In the genomic region with DNA sequence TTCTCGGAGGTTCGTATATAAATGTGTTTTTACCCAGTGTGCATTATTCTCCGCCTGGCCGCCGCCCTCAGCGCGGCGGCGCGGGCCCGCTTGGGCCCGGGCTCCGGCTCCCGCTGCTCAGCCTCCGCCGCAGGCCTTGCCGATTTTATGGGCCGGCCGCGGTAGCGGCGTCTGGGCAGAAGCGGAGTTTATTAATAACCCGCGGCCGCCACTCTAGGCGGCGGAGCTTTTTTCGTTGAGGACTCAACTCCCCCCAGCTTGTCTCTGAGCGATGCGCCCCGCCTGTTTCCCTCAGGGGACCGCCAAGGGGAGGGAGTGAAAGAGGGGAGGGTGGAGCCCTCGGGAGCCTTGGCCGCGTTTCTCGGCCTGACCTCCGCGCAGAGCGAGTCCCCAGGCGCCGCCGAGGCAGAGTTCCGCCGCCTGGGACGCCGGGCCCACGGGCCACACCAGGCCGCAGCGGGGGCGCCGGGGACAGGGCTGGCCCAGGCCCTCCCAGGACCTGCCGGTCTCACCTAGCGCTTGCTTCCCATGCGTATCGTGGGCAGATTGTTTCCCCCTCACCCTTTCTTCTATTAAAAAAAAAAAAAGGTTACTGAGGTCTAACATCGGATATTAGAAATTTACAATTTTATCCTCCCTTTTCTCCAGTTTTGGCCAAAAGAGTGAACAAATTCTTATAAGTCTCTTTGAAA, we compare ENCODE assay signal across 1 cellular context.
A peak's percentile ranks its signal among the peaks of the same experiment; 100 is the strongest.
TF ChIP-seq lines count a peak whose summit lies in the region.

No MANE protein-coding gene starts in this region.

TF ChIP-seq in K562, 482 proteins besides CTCF, POLR2A, EP300 and RAD21 (continued from another document and continues in another):
- TF ChIP-seq, protein P1, sequence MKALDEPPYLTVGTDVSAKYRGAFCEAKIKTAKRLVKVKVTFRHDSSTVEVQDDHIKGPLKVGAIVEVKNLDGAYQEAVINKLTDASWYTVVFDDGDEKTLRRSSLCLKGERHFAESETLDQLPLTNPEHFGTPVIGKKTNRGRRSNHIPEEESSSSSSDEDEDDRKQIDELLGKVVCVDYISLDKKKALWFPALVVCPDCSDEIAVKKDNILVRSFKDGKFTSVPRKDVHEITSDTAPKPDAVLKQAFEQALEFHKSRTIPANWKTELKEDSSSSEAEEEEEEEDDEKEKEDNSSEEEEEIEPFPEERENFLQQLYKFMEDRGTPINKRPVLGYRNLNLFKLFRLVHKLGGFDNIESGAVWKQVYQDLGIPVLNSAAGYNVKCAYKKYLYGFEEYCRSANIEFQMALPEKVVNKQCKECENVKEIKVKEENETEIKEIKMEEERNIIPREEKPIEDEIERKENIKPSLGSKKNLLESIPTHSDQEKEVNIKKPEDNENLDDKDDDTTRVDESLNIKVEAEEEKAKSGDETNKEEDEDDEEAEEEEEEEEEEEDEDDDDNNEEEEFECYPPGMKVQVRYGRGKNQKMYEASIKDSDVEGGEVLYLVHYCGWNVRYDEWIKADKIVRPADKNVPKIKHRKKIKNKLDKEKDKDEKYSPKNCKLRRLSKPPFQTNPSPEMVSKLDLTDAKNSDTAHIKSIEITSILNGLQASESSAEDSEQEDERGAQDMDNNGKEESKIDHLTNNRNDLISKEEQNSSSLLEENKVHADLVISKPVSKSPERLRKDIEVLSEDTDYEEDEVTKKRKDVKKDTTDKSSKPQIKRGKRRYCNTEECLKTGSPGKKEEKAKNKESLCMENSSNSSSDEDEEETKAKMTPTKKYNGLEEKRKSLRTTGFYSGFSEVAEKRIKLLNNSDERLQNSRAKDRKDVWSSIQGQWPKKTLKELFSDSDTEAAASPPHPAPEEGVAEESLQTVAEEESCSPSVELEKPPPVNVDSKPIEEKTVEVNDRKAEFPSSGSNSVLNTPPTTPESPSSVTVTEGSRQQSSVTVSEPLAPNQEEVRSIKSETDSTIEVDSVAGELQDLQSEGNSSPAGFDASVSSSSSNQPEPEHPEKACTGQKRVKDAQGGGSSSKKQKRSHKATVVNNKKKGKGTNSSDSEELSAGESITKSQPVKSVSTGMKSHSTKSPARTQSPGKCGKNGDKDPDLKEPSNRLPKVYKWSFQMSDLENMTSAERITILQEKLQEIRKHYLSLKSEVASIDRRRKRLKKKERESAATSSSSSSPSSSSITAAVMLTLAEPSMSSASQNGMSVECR (CRISPR knock-in tag; IDR thresholded peaks at IDR 0.05) = peak; percentile 63; the same call in 1 of the 2 replicates
- peak; percentile 96 for TF ChIP-seq ZFX (CRISPR knock-in tag; IDR thresholded peaks at IDR 0.05)
- peak; percentile 62; the same call in 1 of the 2 replicates for TF ChIP-seq ZBTB7A (IDR thresholded peaks at IDR 0.05; ENCODE audit: borderline replicate concordance, control insufficient read depth, low read depth, low read length)
- TF ChIP-seq EZH2 (IDR thresholded peaks at IDR 0.05; ENCODE audit: borderline replicate concordance, low read depth, low read length) = no peak
- TF ChIP-seq RCOR1 (IDR thresholded peaks at IDR 0.05; ENCODE audit: borderline replicate concordance in 1 of 2, low read depth in 2 of 2, low read length in 2 of 2) = no peak
- peak in 1 of 2 experiments; percentile 56; a peak in 3 of 4 replicates for TF ChIP-seq MAZ (CRISPR knock-in tag; conservative IDR thresholded peaks at IDR 0.05 in 1 of 2, IDR thresholded peaks at IDR 0.05 in 1 of 2)
- TF ChIP-seq, protein P2, sequence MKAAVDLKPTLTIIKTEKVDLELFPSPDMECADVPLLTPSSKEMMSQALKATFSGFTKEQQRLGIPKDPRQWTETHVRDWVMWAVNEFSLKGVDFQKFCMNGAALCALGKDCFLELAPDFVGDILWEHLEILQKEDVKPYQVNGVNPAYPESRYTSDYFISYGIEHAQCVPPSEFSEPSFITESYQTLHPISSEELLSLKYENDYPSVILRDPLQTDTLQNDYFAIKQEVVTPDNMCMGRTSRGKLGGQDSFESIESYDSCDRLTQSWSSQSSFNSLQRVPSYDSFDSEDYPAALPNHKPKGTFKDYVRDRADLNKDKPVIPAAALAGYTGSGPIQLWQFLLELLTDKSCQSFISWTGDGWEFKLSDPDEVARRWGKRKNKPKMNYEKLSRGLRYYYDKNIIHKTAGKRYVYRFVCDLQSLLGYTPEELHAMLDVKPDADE (conservative IDR thresholded peaks at IDR 0.05; ENCODE audit: control insufficient read depth, low read depth, low read length) = peak; percentile 42; the same call in 1 of the 2 replicates
- TF ChIP-seq, protein P3, sequence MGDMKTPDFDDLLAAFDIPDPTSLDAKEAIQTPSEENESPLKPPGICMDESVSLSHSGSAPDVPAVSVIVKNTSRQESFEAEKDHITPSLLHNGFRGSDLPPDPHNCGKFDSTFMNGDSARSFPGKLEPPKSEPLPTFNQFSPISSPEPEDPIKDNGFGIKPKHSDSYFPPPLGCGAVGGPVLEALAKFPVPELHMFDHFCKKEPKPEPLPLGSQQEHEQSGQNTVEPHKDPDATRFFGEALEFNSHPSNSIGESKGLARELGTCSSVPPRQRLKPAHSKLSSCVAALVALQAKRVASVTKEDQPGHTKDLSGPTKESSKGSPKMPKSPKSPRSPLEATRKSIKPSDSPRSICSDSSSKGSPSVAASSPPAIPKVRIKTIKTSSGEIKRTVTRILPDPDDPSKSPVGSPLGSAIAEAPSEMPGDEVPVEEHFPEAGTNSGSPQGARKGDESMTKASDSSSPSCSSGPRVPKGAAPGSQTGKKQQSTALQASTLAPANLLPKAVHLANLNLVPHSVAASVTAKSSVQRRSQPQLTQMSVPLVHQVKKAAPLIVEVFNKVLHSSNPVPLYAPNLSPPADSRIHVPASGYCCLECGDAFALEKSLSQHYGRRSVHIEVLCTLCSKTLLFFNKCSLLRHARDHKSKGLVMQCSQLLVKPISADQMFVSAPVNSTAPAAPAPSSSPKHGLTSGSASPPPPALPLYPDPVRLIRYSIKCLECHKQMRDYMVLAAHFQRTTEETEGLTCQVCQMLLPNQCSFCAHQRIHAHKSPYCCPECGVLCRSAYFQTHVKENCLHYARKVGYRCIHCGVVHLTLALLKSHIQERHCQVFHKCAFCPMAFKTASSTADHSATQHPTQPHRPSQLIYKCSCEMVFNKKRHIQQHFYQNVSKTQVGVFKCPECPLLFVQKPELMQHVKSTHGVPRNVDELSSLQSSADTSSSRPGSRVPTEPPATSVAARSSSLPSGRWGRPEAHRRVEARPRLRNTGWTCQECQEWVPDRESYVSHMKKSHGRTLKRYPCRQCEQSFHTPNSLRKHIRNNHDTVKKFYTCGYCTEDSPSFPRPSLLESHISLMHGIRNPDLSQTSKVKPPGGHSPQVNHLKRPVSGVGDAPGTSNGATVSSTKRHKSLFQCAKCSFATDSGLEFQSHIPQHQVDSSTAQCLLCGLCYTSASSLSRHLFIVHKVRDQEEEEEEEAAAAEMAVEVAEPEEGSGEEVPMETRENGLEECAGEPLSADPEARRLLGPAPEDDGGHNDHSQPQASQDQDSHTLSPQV (IDR thresholded peaks at IDR 0.05) = peak; percentile 54; the same call in 1 of the 2 replicates
- TF ChIP-seq ZNF507 (tag; conservative IDR thresholded peaks at IDR 0.05) = no peak
- TF ChIP-seq MECOM (CRISPR knock-in tag; IDR thresholded peaks at IDR 0.05) = no peak
- no peak for TF ChIP-seq YBX1 (IDR thresholded peaks at IDR 0.05)
- TF ChIP-seq, protein P4, sequence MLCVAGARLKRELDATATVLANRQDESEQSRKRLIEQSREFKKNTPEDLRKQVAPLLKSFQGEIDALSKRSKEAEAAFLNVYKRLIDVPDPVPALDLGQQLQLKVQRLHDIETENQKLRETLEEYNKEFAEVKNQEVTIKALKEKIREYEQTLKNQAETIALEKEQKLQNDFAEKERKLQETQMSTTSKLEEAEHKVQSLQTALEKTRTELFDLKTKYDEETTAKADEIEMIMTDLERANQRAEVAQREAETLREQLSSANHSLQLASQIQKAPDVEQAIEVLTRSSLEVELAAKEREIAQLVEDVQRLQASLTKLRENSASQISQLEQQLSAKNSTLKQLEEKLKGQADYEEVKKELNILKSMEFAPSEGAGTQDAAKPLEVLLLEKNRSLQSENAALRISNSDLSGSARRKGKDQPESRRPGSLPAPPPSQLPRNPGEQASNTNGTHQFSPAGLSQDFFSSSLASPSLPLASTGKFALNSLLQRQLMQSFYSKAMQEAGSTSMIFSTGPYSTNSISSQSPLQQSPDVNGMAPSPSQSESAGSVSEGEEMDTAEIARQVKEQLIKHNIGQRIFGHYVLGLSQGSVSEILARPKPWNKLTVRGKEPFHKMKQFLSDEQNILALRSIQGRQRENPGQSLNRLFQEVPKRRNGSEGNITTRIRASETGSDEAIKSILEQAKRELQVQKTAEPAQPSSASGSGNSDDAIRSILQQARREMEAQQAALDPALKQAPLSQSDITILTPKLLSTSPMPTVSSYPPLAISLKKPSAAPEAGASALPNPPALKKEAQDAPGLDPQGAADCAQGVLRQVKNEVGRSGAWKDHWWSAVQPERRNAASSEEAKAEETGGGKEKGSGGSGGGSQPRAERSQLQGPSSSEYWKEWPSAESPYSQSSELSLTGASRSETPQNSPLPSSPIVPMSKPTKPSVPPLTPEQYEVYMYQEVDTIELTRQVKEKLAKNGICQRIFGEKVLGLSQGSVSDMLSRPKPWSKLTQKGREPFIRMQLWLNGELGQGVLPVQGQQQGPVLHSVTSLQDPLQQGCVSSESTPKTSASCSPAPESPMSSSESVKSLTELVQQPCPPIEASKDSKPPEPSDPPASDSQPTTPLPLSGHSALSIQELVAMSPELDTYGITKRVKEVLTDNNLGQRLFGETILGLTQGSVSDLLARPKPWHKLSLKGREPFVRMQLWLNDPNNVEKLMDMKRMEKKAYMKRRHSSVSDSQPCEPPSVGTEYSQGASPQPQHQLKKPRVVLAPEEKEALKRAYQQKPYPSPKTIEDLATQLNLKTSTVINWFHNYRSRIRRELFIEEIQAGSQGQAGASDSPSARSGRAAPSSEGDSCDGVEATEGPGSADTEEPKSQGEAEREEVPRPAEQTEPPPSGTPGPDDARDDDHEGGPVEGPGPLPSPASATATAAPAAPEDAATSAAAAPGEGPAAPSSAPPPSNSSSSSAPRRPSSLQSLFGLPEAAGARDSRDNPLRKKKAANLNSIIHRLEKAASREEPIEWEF (CRISPR knock-in tag; IDR thresholded peaks at IDR 0.05) = no peak
- TF ChIP-seq ZNF23 (CRISPR knock-in tag; IDR thresholded peaks at IDR 0.05) = no peak
- peak; percentile 70; the same call in 1 of the 2 replicates for TF ChIP-seq PML (IDR thresholded peaks at IDR 0.05; ENCODE audit: low read length)
- TF ChIP-seq, protein P5, sequence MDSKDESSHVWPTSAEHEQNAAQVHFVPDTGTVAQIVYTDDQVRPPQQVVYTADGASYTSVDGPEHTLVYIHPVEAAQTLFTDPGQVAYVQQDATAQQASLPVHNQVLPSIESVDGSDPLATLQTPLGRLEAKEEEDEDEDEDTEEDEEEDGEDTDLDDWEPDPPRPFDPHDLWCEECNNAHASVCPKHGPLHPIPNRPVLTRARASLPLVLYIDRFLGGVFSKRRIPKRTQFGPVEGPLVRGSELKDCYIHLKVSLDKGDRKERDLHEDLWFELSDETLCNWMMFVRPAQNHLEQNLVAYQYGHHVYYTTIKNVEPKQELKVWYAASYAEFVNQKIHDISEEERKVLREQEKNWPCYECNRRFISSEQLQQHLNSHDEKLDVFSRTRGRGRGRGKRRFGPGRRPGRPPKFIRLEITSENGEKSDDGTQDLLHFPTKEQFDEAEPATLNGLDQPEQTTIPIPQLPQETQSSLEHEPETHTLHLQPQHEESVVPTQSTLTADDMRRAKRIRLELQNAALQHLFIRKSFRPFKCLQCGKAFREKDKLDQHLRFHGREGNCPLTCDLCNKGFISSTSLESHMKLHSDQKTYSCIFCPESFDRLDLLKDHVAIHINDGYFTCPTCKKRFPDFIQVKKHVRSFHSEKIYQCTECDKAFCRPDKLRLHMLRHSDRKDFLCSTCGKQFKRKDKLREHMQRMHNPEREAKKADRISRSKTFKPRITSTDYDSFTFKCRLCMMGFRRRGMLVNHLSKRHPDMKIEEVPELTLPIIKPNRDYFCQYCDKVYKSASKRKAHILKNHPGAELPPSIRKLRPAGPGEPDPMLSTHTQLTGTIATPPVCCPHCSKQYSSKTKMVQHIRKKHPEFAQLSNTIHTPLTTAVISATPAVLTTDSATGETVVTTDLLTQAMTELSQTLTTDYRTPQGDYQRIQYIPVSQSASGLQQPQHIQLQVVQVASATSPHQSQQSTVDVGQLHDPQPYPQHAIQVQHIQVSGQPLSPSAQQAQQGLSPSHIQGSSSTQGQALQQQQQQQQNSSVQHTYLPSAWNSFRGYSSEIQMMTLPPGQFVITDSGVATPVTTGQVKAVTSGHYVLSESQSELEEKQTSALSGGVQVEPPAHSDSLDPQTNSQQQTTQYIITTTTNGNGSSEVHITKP (IDR thresholded peaks at IDR 0.05; ENCODE audit: partially characterized antibody) = no peak
- TF ChIP-seq CBFB (CRISPR knock-in tag; IDR thresholded peaks at IDR 0.05) = no peak
- TF ChIP-seq, protein P6, sequence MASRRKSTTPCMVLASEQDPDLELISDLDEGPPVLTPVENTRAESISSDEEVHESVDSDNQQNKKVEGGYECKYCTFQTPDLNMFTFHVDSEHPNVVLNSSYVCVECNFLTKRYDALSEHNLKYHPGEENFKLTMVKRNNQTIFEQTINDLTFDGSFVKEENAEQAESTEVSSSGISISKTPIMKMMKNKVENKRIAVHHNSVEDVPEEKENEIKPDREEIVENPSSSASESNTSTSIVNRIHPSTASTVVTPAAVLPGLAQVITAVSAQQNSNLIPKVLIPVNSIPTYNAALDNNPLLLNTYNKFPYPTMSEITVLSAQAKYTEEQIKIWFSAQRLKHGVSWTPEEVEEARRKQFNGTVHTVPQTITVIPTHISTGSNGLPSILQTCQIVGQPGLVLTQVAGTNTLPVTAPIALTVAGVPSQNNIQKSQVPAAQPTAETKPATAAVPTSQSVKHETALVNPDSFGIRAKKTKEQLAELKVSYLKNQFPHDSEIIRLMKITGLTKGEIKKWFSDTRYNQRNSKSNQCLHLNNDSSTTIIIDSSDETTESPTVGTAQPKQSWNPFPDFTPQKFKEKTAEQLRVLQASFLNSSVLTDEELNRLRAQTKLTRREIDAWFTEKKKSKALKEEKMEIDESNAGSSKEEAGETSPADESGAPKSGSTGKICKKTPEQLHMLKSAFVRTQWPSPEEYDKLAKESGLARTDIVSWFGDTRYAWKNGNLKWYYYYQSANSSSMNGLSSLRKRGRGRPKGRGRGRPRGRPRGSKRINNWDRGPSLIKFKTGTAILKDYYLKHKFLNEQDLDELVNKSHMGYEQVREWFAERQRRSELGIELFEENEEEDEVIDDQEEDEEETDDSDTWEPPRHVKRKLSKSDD (conservative IDR thresholded peaks at IDR 0.05; ENCODE audit: low read length) = peak; percentile 57; the same call in 1 of the 2 replicates
- no peak for TF ChIP-seq ZNF134 (CRISPR knock-in tag; conservative IDR thresholded peaks at IDR 0.05)
- TF ChIP-seq ADNP (tag; IDR thresholded peaks at IDR 0.05) = no peak
- TF ChIP-seq PCBP1 (IDR thresholded peaks at IDR 0.05; ENCODE audit: low read depth, low read length, poor library complexity, severe bottlenecking) = no peak
- no peak for TF ChIP-seq NR2C2 (CRISPR knock-in tag; IDR thresholded peaks at IDR 0.05)
- peak; percentile 36; the same call in 1 of the 2 replicates for TF ChIP-seq NR2C2 (tag; IDR thresholded peaks at IDR 0.05)
- TF ChIP-seq FOXA3 (CRISPR knock-in tag; conservative IDR thresholded peaks at IDR 0.05 in 1 of 2, IDR thresholded peaks at IDR 0.05 in 1 of 2) = 0 out of 4 replicates have a peak, but pooled peaks of 1 of the 2 experiments have one; percentile 21
- TF ChIP-seq CBX2 (IDR thresholded peaks at IDR 0.05; ENCODE audit: insufficient read depth, low read length, poor library complexity, severe bottlenecking) = no peak
- peak; percentile 92 for TF ChIP-seq TBP (optimal IDR thresholded peaks at IDR 0.05; ENCODE audit: low read depth, low read length)
- TF ChIP-seq FIP1L1 (IDR thresholded peaks at IDR 0.05; ENCODE audit: low read depth, low read length, poor library complexity, severe bottlenecking) = peak; percentile 95
- TF ChIP-seq KAT8 (IDR thresholded peaks at IDR 0.05; ENCODE audit: low read depth) = no peak
- TF ChIP-seq ZNF3 (CRISPR knock-in tag; IDR thresholded peaks at IDR 0.05) = no peak
- TF ChIP-seq NRF1 (conservative IDR thresholded peaks at IDR 0.05 in 1 of 2, IDR thresholded peaks at IDR 0.05 in 1 of 2) = peak; percentile 41 to 71
- TF ChIP-seq KLF10 (CRISPR knock-in tag; IDR thresholded peaks at IDR 0.05) = no peak
- no peak for TF ChIP-seq ZNF140 (CRISPR knock-in tag; IDR thresholded peaks at IDR 0.05)
